ENCODE assay signal across 8 cellular contexts in the genomic region with DNA sequence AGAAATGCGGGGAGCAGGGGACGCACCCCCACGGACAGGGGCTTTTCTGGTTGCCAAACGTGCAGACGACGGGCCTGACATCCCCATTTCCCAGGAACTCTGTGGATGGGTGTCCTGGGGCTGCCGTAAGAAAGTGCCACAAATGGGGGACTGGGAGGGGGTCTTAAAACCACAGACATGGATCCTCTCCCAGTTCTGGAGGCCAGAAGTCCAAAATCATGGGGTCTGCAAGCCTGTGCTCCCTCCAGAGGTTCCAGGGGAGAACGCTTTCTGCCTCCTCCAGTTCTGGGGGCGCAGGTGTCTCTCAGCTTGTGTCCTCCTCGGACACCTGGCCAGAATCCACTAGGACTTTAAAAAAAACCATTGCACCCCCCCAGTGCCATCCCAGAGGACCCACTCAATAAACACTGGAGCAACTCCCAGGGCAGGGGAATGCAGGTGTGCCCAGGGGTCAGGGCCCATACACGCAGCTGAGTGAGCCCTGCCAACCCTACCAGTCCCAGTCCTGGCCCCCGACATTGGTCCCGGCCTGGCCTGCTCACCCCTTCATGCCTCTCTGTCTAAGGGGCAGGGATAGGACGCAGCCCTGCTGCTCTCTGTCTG.
DNase-seq lines count a peak whose midpoint lies in the region; ATAC-seq and TF ChIP-seq lines count a peak whose summit lies in the region.

No MANE protein-coding gene starts in this region.

- peaks cover 44% of the 10 kb centered on the region for H3K4me1 ChIP-seq in SJSA1 (replicated peaks)

- intact Hi-C loops in posterior vena cava (cut with DNase I) = loop anchor here (2.0 to 10.0 kb wide), 5 partner anchors 33 to 105 kb away; a partner anchor contains a TSS

- H3K9me3 ChIP-seq in SJSA1 (replicated peaks) = peaks cover 12% of the 10 kb centered on the region; the same call in 1 of the 2 replicates

- no peak for TF ChIP-seq CTCF in AG10803 (conservative IDR thresholded peaks at IDR 0.05; ENCODE audit: low read length)
- no peak for TF ChIP-seq CTCF in foreskin fibroblast (IDR thresholded peaks at IDR 0.05; ENCODE audit: low read depth, low read length)

- H3K4me3 ChIP-seq in AG10803 (ENCODE audit: low read length) (peak overlapping the region; percentile 65), SJSA1 (peak overlapping the region; percentile 41), foreskin fibroblast (ENCODE audit: low read depth in 1 of 2, low read length in 2 of 2) (peak overlapping the region; percentile 53 to 56)

- no peaks in the 10 kb centered on the region for H3K27me3 ChIP-seq in SJSA1 (replicated peaks)

- no peaks in the 10 kb centered on the region for H3K36me3 ChIP-seq in SJSA1

- DNase-seq in AG10803 (ENCODE audit: low read depth) (no peak), SJSA1 (ENCODE audit: low read depth in 1 of 2, low spot score in 2 of 2) (no peak), foreskin fibroblast (no peak), posterior vena cava (ENCODE audit: low spot score) (peak; percentile 65), NCI-H82 treated with DMSO at 0.1 percent for 48 hours (lab: John Stamatoyannopoulos, UW; ENCODE audit: unreplicated experiment) (no peak), NCI-H524 (lab: John Stamatoyannopoulos, UW) (no peak)
- no peak for DNase-seq in stimulated activated naive CD4-positive, alpha-beta T cell (lab: John Stamatoyannopoulos, UW)

- peak overlapping the region; percentile 80 for H3K27ac ChIP-seq in SJSA1

- no peak for ATAC-seq in GM18868 (IDR thresholded peaks at IDR 0.05; ENCODE audit: unreplicated experiment)
